21 cellular contexts compared by ENCODE assay signal in genomic region chr11:1230456-1231395, GRCh38. TPM values are rescaled to one million over a fixed set of nuclear protein-coding genes. Genes with fewer than 3 reads are reported as not detected.
DNase-seq lines count a peak whose midpoint lies in the region; ATAC-seq and TF ChIP-seq lines count a peak whose summit lies in the region.
"Had no signal": no experiment of that assay in that cellular context is flagged by ENCODE, and none has a peak within 500 bp of the region (broad histone marks: within the 10 kb centered on the region; RNA-seq: fewer than 3 reads in every experiment).

No MANE protein-coding gene starts in this region.

- DNase-seq in CD14-positive monocyte (ENCODE audit: low spot score): peak; percentile 42
- peak; percentile 82 for DNase-seq in H7
- DNase-seq in endodermal cell: peak; percentile 59
- peak; percentile 6 for DNase-seq in nephron progenitor cell
- DNase-seq in NCI-H146 (lab: John Stamatoyannopoulos, UW): no peak
- no peak for DNase-seq in NCI-H2029 (lab: John Stamatoyannopoulos, UW)
- DNase-seq: activated CD4-positive, alpha-beta T cell treated with anti-CD3 and anti-CD28 coated beads for 36 hours; activated CD8-positive, alpha-beta memory T cell treated with anti-CD3 and anti-CD28 coated beads, Interleukin-2, amount 50 U/mL, for 48 hours; brain microvascular endothelial cell; effector CD8-positive, alpha-beta T cell; hippocampal formation; NCI-H2171; stimulated activated CD8-positive, alpha-beta memory T cell treated with anti-CD3 and anti-CD28 coated beads, Interleukin-4, amount 100 ng/mL, for 48 hours; testis had no signal

- H3K36me3 Mint-ChIP-seq in CD14-positive monocyte: no peaks in the 10 kb centered on the region
- no peaks in the 10 kb centered on the region for H3K36me3 Mint-ChIP-seq in endodermal cell (ENCODE audit: low read depth)
- H3K36me3 Mint-ChIP-seq in nephron progenitor cell (ENCODE audit: low read depth): no peaks in the 10 kb centered on the region
- no peaks in the 10 kb centered on the region for H3K36me3 Mint-ChIP-seq in activated T-helper 17 cell treated with anti-CD3 and anti-CD28 coated beads, Interleukin-2, amount 50 U/mL, for 72 hours (ENCODE audit: low read depth)
- H3K36me3 Mint-ChIP-seq: activated naive CD4-positive, alpha-beta T cell treated with anti-CD3 and anti-CD28 coated beads, Interleukin-2, amount 50 U/mL, for 24 hours had no signal

- no peak overlapping the region for H3K27ac ChIP-seq in endodermal cell (ENCODE audit: low read depth, low read length)
- H3K27ac ChIP-seq: brain microvascular endothelial cell, left lung, testis had no signal

- H3K4me1 Mint-ChIP-seq in CD14-positive monocyte: no peaks in the 10 kb centered on the region
- H3K4me1 Mint-ChIP-seq in endodermal cell: no peaks in the 10 kb centered on the region
- peaks cover 5% of the 10 kb centered on the region for H3K4me1 Mint-ChIP-seq in nephron progenitor cell
- H3K4me1 Mint-ChIP-seq in activated T-helper 17 cell treated with anti-CD3 and anti-CD28 coated beads, Interleukin-2, amount 50 U/mL, for 72 hours: no peaks in the 10 kb centered on the region
- H3K4me1 Mint-ChIP-seq: activated CD4-positive, alpha-beta T cell treated with anti-CD3 and anti-CD28 coated beads for 36 hours; activated naive CD4-positive, alpha-beta T cell treated with anti-CD3 and anti-CD28 coated beads, Interleukin-2, amount 50 U/mL, for 24 hours; nephron had no signal

- H3K9me3 ChIP-seq in endodermal cell (ENCODE audit: control insufficient read depth, low read length): no peaks in the 10 kb centered on the region
- H3K9me3 ChIP-seq: left lung, testis had no signal

- ATAC-seq in GM21447 (IDR thresholded peaks at IDR 0.05; ENCODE audit: unreplicated experiment): no peak
- ATAC-seq in activated T-helper 17 cell treated with anti-CD3 and anti-CD28 coated beads, Interleukin-2, amount 50 U/mL, for 72 hours (replicated peaks): no peak
- ATAC-seq: activated CD4-positive, alpha-beta T cell treated with anti-CD3 and anti-CD28 coated beads for 36 hours; left lung had no signal

- H3K27me3 ChIP-seq in H7 (ENCODE audit: control insufficient read depth, insufficient read depth, low read length) (no peaks in the 10 kb centered on the region), endodermal cell (ENCODE audit: control insufficient read depth, insufficient read depth, low read length, poor library complexity, severe bottlenecking) (no peaks in the 10 kb centered on the region)
- H3K27me3 ChIP-seq: brain microvascular endothelial cell, testis had no signal

- no peaks in the 10 kb centered on the region for H3K36me3 ChIP-seq in H7 (replicated peaks; ENCODE audit: control insufficient read depth, insufficient read depth, low read length)
- H3K36me3 ChIP-seq in endodermal cell (ENCODE audit: control insufficient read depth, insufficient read depth, low read length): no peaks in the 10 kb centered on the region
- H3K36me3 ChIP-seq: brain microvascular endothelial cell, left lung had no signal

- WGBS in endodermal cell (ENCODE audit: insufficient coverage in 1 of 2, insufficient read length in 1 of 2), 2 experiments: 86 to 91% methylated on average over 23 to 44 of the region's 45 CpGs

- H3K9ac ChIP-seq in endodermal cell (ENCODE audit: extremely low read depth, low read length, poor library complexity, severe bottlenecking): no peak overlapping the region

- intact Hi-C loops in CD14-positive monocyte (cut with micrococcal nuclease): no loop called here

- H3K27me3 Mint-ChIP-seq in CD14-positive monocyte (ENCODE audit: low read depth in 3 of 3): peaks cover 0 to 5% (median under 1%) of the 10 kb centered on the region in 3 donors
- H3K27me3 Mint-ChIP-seq in endodermal cell (ENCODE audit: insufficient read depth): no peaks in the 10 kb centered on the region
- H3K27me3 Mint-ChIP-seq in nephron progenitor cell (ENCODE audit: low read depth, poor library complexity): peaks cover 5% of the 10 kb centered on the region
- no peaks in the 10 kb centered on the region for H3K27me3 Mint-ChIP-seq in activated T-helper 17 cell treated with anti-CD3 and anti-CD28 coated beads, Interleukin-2, amount 50 U/mL, for 72 hours
- H3K27me3 Mint-ChIP-seq: activated CD4-positive, alpha-beta T cell treated with anti-CD3 and anti-CD28 coated beads for 36 hours; activated naive CD4-positive, alpha-beta T cell treated with anti-CD3 and anti-CD28 coated beads, Interleukin-2, amount 50 U/mL, for 24 hours had no signal

- peak overlapping the region in 1 of 7 donors; percentile 63 for H3K27ac Mint-ChIP-seq in CD14-positive monocyte
- no peak overlapping the region for H3K27ac Mint-ChIP-seq in endodermal cell
- no peak overlapping the region for H3K27ac Mint-ChIP-seq in nephron progenitor cell
- no peak overlapping the region for H3K27ac Mint-ChIP-seq in activated T-helper 17 cell treated with anti-CD3 and anti-CD28 coated beads, Interleukin-2, amount 50 U/mL, for 72 hours
- H3K27ac Mint-ChIP-seq: activated CD4-positive, alpha-beta T cell treated with anti-CD3 and anti-CD28 coated beads for 36 hours; activated naive CD4-positive, alpha-beta T cell treated with anti-CD3 and anti-CD28 coated beads, Interleukin-2, amount 50 U/mL, for 24 hours; nephron; T-helper 1 cell treated with Interleukin-12 subunit alpha and Interleukin-12 subunit beta and Interleukin-4 antibody, amounts not matched to agents 30 μg/mL and 1 μg/mL, for 36 hours had no signal

- H3K9me3 Mint-ChIP-seq in CD14-positive monocyte (no peaks in the 10 kb centered on the region), endodermal cell (no peaks in the 10 kb centered on the region), nephron progenitor cell (no peaks in the 10 kb centered on the region)
- no peaks in the 10 kb centered on the region for H3K9me3 Mint-ChIP-seq in activated T-helper 17 cell treated with anti-CD3 and anti-CD28 coated beads, Interleukin-2, amount 50 U/mL, for 72 hours
- H3K9me3 Mint-ChIP-seq: activated naive CD4-positive, alpha-beta T cell treated with anti-CD3 and anti-CD28 coated beads, Interleukin-2, amount 50 U/mL, for 24 hours; nephron; T-helper 1 cell treated with Interleukin-12 subunit alpha and Interleukin-12 subunit beta and Interleukin-4 antibody, amounts not matched to agents 30 μg/mL and 1 μg/mL, for 36 hours had no signal

- no peaks in the 10 kb centered on the region for H3K4me1 ChIP-seq in endodermal cell (ENCODE audit: control insufficient read depth, insufficient read depth, low read length)
- H3K4me1 ChIP-seq: left lung, testis had no signal

- no peak overlapping the region for H3K4me3 Mint-ChIP-seq in CD14-positive monocyte
- no peak overlapping the region for H3K4me3 Mint-ChIP-seq in endodermal cell
- H3K4me3 Mint-ChIP-seq in nephron progenitor cell: no peak overlapping the region
- H3K4me3 Mint-ChIP-seq in activated T-helper 17 cell treated with anti-CD3 and anti-CD28 coated beads, Interleukin-2, amount 50 U/mL, for 72 hours: no peak overlapping the region
- H3K4me3 Mint-ChIP-seq: activated CD4-positive, alpha-beta T cell treated with anti-CD3 and anti-CD28 coated beads for 36 hours; activated naive CD4-positive, alpha-beta T cell treated with anti-CD3 and anti-CD28 coated beads, Interleukin-2, amount 50 U/mL, for 24 hours; nephron; T-helper 1 cell treated with Interleukin-12 subunit alpha and Interleukin-12 subunit beta and Interleukin-4 antibody, amounts not matched to agents 30 μg/mL and 1 μg/mL, for 36 hours had no signal

- H3K4me3 ChIP-seq in H7 (ENCODE audit: insufficient read depth, low read depth, low read length) (no peak overlapping the region), endodermal cell (ENCODE audit: low read length) (no peak overlapping the region)
- H3K4me3 ChIP-seq: left lung, testis had no signal

- no peak for TF ChIP-seq CTCF in CD14-positive monocyte (IDR thresholded peaks at IDR 0.05)
- TF ChIP-seq CTCF in endodermal cell (conservative IDR thresholded peaks at IDR 0.05): no peak
- no peak for TF ChIP-seq CTCF in nephron progenitor cell (IDR thresholded peaks at IDR 0.05)

RNA-seq across cellular contexts. Expression of gene MUC5B, which starts 7.9 kb away (rescaled TPM):
- not detected for polyA plus RNA-seq in CD14-positive monocyte
- total RNA-seq in H7 (2014; rRNA removed; shearing (Covaris generic)): under 0.01 and 0.07 TPM in 2 replicates
- total RNA-seq in endodermal cell: not detected
- polyA plus RNA-seq in endodermal cell (2013, experiment 1 of 2): 0.04 TPM
- 0.04 TPM for polyA plus RNA-seq in endodermal cell (2013, experiment 2 of 2)
- not detected for total RNA-seq in activated T-helper 17 cell treated with anti-CD3 and anti-CD28 coated beads, Interleukin-2, amount 50 U/mL, for 72 hours
- total RNA-seq: activated CD4-positive, alpha-beta T cell treated with anti-CD3 and anti-CD28 coated beads for 36 hours had no signal
- polyA plus RNA-seq: BJ had no signal

Comparison
In these comparisons a context has a peak if more than half of its experiments do, and no peak if none do; other contexts are left out.
1. DNase-seq: peak in CD14-positive monocyte (single experiment), H7 (single experiment), endodermal cell (single experiment) and nephron progenitor cell (single experiment); none in NCI-H146 (single experiment) and NCI-H2029 (single experiment).